In genomic region chr2:128322651-128323491, GRCh38 we compare ENCODE assay signal across 2 cellular contexts.
TF ChIP-seq lines count a peak whose summit lies in the region.

No MANE protein-coding gene starts in this region.

TF ChIP-seq in SK-N-SH, 30 proteins besides CTCF, POLR2A, EP300 and RAD21 (continued from another document):
- no peak for TF ChIP-seq REST (IDR thresholded peaks at IDR 0.05; ENCODE audit: low read depth, low read length)
- TF ChIP-seq RCOR1 (IDR thresholded peaks at IDR 0.05; ENCODE audit: low read length): no peak
- no peak for TF ChIP-seq TEAD4 (IDR thresholded peaks at IDR 0.05; ENCODE audit: borderline replicate concordance, insufficient read depth)
- no peak for TF ChIP-seq USF2 (IDR thresholded peaks at IDR 0.05; ENCODE audit: borderline replicate concordance, low read depth, low read length)
- no peak for TF ChIP-seq MXI1 (IDR thresholded peaks at IDR 0.05; ENCODE audit: low read depth, low read length)
- TF ChIP-seq MAX (IDR thresholded peaks at IDR 0.05; ENCODE audit: low read depth): no peak
- no peak for TF ChIP-seq RFX5 (IDR thresholded peaks at IDR 0.05; ENCODE audit: low read length)
- no peak for TF ChIP-seq MEF2A (IDR thresholded peaks at IDR 0.05; ENCODE audit: borderline replicate concordance, low read depth)
- TF ChIP-seq FOXJ3 (CRISPR knock-in tag; IDR thresholded peaks at IDR 0.05): no peak
- TF ChIP-seq YY1 (IDR thresholded peaks at IDR 0.05; ENCODE audit: low read depth): no peak

TF ChIP-seq in SK-N-SH treated with all-trans-retinoic acid at 6 μM for 48 hours, 23 proteins besides CTCF, POLR2A, EP300 and RAD21 (continued from another document):
- no peak for TF ChIP-seq CREB5 (CRISPR knock-in tag; IDR thresholded peaks at IDR 0.05; ENCODE audit: low read depth)
